ENCODE assay signal across 8 cellular contexts in the genomic region with DNA sequence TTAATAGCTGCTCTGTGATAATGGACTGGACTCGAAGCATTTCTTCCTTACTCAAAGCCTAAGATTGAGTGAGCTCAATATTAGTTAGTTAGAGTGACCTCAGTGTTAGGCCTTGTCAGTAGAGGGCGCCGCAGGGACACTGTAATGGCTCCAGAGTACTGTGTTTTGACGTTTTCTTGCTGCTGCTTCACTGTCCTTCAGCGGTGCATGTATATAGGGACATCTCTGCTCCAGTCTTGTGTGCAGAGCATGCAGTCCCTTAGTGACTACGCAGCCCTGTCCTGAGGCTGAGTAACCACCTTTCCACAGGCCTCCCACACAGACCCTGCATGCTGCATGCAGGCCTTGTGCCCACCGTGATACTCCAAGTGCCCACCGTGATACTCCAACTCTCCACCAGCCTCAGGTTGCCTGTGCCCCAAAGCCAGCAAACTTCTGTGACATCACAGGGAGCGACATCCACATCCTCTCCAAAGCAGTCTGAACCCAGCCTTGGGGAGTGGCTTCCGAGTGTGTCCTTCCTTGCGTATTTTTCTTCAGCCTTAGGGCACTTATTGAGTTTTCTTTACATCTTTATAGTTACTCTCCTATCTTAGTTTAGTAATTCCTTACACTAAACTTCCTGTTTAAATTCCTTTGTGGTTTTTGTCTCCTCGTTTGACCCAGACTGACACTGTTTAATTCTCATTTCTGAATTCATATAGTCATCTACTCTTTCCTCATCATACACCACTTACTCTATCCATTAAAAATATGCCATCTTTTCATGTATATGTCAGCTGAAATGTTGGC.
A peak's percentile ranks its signal among the peaks of the same experiment; 100 is the strongest.
DNase-seq lines count a peak whose midpoint lies in the region; ATAC-seq and TF ChIP-seq lines count a peak whose summit lies in the region.

No MANE protein-coding gene starts in this region.

- ATAC-seq in GM23338: peak; percentile 97

- H3K4me1 Mint-ChIP-seq in Calu3 (ENCODE audit: low read depth, unreplicated experiment) (peaks cover 39% of the 10 kb centered on the region), GM23338 (peaks cover 32% of the 10 kb centered on the region)

- H3K9me2 ChIP-seq in GM23338 (ENCODE audit: insufficient read depth): no peaks in the 10 kb centered on the region

- H3K4me1 ChIP-seq in GM23338 (ENCODE audit: insufficient read depth): peaks cover 45% of the 10 kb centered on the region

- H3K36me3 Mint-ChIP-seq in Calu3 (ENCODE audit: insufficient read depth, unreplicated experiment): no peaks in the 10 kb centered on the region
- H3K36me3 Mint-ChIP-seq in GM23338 (ENCODE audit: low read depth): no peaks in the 10 kb centered on the region

- peaks cover 8% of the 10 kb centered on the region; the same call in 1 of the 2 replicates for H3K79me2 ChIP-seq in GM23338 (replicated peaks; ENCODE audit: insufficient read depth)

- H3K4me3 Mint-ChIP-seq in Calu3 (ENCODE audit: low read depth, unreplicated experiment): peak overlapping the region; percentile 15
- no peak overlapping the region for H3K4me3 Mint-ChIP-seq in GM23338

- H3K27ac Mint-ChIP-seq in Calu3 (ENCODE audit: unreplicated experiment) (peak overlapping the region; percentile 15), GM23338 (no peak overlapping the region)

- no peak overlapping the region for H3K4me3 ChIP-seq in GM23338
- H3K4me3 ChIP-seq in astrocyte of the cerebellum (ENCODE audit: low read depth, low read length): no peak overlapping the region

- peak overlapping the region; percentile 48 for H3K27ac ChIP-seq in GM23338 (ENCODE audit: low read depth)

- CTCF ChIA-PET in Calu3 (lab: Charles Lee): interaction anchor here (0.5 to 3.5 kb wide), 42 partner anchors 9 to 866 kb away, joined by 3 to 88 read pairs (median 4); partner anchors contain the start of gene TAX1BP1

- H3F3A ChIP-seq in GM23338 (replicated peaks; ENCODE audit: low read depth): no peaks in the 10 kb centered on the region

- H3K27me3 Mint-ChIP-seq in Calu3 (ENCODE audit: unreplicated experiment) (no peaks in the 10 kb centered on the region), GM23338 (ENCODE audit: insufficient read depth, low read depth, poor library complexity) (no peaks in the 10 kb centered on the region)

- no peaks in the 10 kb centered on the region for H3K9me3 Mint-ChIP-seq in Calu3 (ENCODE audit: low read depth, unreplicated experiment)
- no peaks in the 10 kb centered on the region for H3K9me3 Mint-ChIP-seq in GM23338

- no TSS peak for BruUV-seq in Calu3 (replicated peaks; lab: Mats Ljungman, UMichigan)

- no peaks in the 10 kb centered on the region for H3K36me3 ChIP-seq in GM23338 (ENCODE audit: insufficient read depth)

- no peak overlapping the region for H2AFZ ChIP-seq in GM23338

- TF ChIP-seq CTCF in Calu3 (IDR thresholded peaks at IDR 0.05; ENCODE audit: unreplicated experiment) (peak; percentile 88), GM23338 (conservative IDR thresholded peaks at IDR 0.05; ENCODE audit: low read depth in 2 of 2) (peak; percentile 88 to 93), astrocyte of the cerebellum (IDR thresholded peaks at IDR 0.05; ENCODE audit: low read depth, low read length, missing control alignments) (peak; percentile 65)

- no peaks in the 10 kb centered on the region for H3K27me3 ChIP-seq in GM23338 (ENCODE audit: insufficient read depth)

- H3K4me2 ChIP-seq in GM23338: peak overlapping the region; percentile 54; the same call in 1 of the 2 replicates

- in situ Hi-C loops in astrocyte of the cerebellum (cut with HindIII; ENCODE audit: low sequenced_read_pairs): no loop called here

- H4K20me1 ChIP-seq in GM23338 (replicated peaks; ENCODE audit: insufficient read depth): no peaks in the 10 kb centered on the region; the same call in 1 of the 2 replicates

- intact Hi-C loops in Calu3 (cut with micrococcal nuclease; ENCODE audit: unreplicated experiment): loop anchor here (1.0 kb wide), 2 partner anchors 16 to 34 kb away; no protein-coding TSS in a partner anchor

- DNase-seq in Calu3 (peak; percentile 91), GM23338 (ENCODE audit: low spot score) (peak; percentile 93), NCI-H1417 (lab: John Stamatoyannopoulos, UW) (peak; percentile 77 to 92 (median 83)), SKM-1 treated with dmso at 0.1 percent for 144 hours (lab: John Stamatoyannopoulos, UW; ENCODE audit: unreplicated experiment) (peak; percentile 71), astrocyte of the cerebellum (ENCODE audit: low read depth) (peak; percentile 13), inferior parietal cortex (ENCODE audit: extremely low spot score) (peak; percentile 61), middle frontal gyrus (ENCODE audit: extremely low spot score, low spot score) (no peak)
- DNase-seq in stimulated activated CD4-positive, alpha-beta T cell treated with anti-CD3 and anti-CD28 coated beads, Interleukin-1b, Interleukin-23, amount 100 ng/mL, for 48 hours: peak; percentile 59

TF ChIP-seq in GM23338, 12 proteins besides CTCF, POLR2A, EP300 and RAD21:
- TF ChIP-seq ETS1 (IDR thresholded peaks at IDR 0.05) (no peak), CREB1 (CRISPR knock-in tag; IDR thresholded peaks at IDR 0.05; ENCODE audit: low read depth) (peak; percentile 55), JUNB (IDR thresholded peaks at IDR 0.05; ENCODE audit: unreplicated experiment) (no peak), ZNF462 (CRISPR knock-in tag; IDR thresholded peaks at IDR 0.05) (no peak)
